8 cellular contexts compared by ENCODE assay signal in genomic region chr7:87475359-87476178, GRCh38. TPM values are rescaled to one million over a fixed set of nuclear protein-coding genes. Genes with fewer than 3 reads are reported as not detected.
DNase-seq lines count a peak whose midpoint lies in the region; TF ChIP-seq lines count a peak whose summit lies in the region.

Gene ABCB4, minus strand, starts transcription at chr7:87475680. Its CDS starts 215 bp downstream, at chr7:87475465.

- no peaks in the 10 kb centered on the region for H3K79me2 ChIP-seq in SU-DHL-6 (ENCODE audit: insufficient read depth, low read length)

- H3K27me3 ChIP-seq in SU-DHL-6 (ENCODE audit: low read length) (no peaks in the 10 kb centered on the region), cardiac muscle cell (peaks cover 22% of the 10 kb centered on the region)

- H3K9me2 ChIP-seq in SU-DHL-6 (replicated peaks; ENCODE audit: insufficient read depth, low read length): no peaks in the 10 kb centered on the region

- peak; percentile 18 for DNase-seq in NCI-H2227 (lab: John Stamatoyannopoulos, UW; ENCODE audit: unreplicated experiment)
- DNase-seq in NCI-H2227 treated with DMSO at 0.1 percent for 48 hours (lab: John Stamatoyannopoulos, UW): no peak
- DNase-seq in HFF-Myc (ENCODE audit: extremely low read depth, low read depth): no peak
- peak; percentile 17 to 54 for DNase-seq in cardiac muscle cell (ENCODE audit: low read depth in 1 of 2, low spot score in 1 of 2)
- DNase-seq in retina: peak; percentile 78
- no peak for DNase-seq in GM19240 (ENCODE audit: insufficient read length, low spot score)
- DNase-seq in NCI-H774 (lab: John Stamatoyannopoulos, UW): no peak

- peaks cover 27% of the 10 kb centered on the region for H3K4me1 ChIP-seq in cardiac muscle cell (ENCODE audit: low read depth)

- no peaks in the 10 kb centered on the region for H4K20me1 ChIP-seq in SU-DHL-6 (ENCODE audit: low read depth, low read length)

- no peak for TF ChIP-seq CTCF in HFF-Myc (IDR thresholded peaks at IDR 0.05; ENCODE audit: low read depth, low read length, missing control alignments)
- no peak for TF ChIP-seq CTCF in SU-DHL-6 (IDR thresholded peaks at IDR 0.05; ENCODE audit: insufficient read depth, low read length, poor library complexity, severe bottlenecking)
- TF ChIP-seq CTCF in cardiac muscle cell (IDR thresholded peaks at IDR 0.05; ENCODE audit: low read depth, low read length): no peak

- H3K27ac ChIP-seq in SU-DHL-6 (ENCODE audit: low read depth, low read length) (no peak within 1 kb of the TSS), cardiac muscle cell (peak within 1 kb of the TSS; percentile 70)

- H2AFZ ChIP-seq in SU-DHL-6 (ENCODE audit: low read depth, low read length, severe bottlenecking): peak within 1 kb of the TSS; percentile 14

- H3K36me3 ChIP-seq in SU-DHL-6 (ENCODE audit: low read length): no peaks in the 10 kb centered on the region
- H3K36me3 ChIP-seq in cardiac muscle cell: no peaks in the 10 kb centered on the region

- peak within 1 kb of the TSS; percentile 23; the same call in 1 of the 2 replicates for H3K4me3 ChIP-seq in HFF-Myc (replicated peaks; ENCODE audit: low read depth, low read length)
- no peak within 1 kb of the TSS for H3K4me3 ChIP-seq in SU-DHL-6 (ENCODE audit: insufficient read depth, low read length, poor library complexity, severe bottlenecking)
- peak within 1 kb of the TSS; percentile 38 for H3K4me3 ChIP-seq in cardiac muscle cell

- H3F3A ChIP-seq in SU-DHL-6 (ENCODE audit: insufficient read depth): no peaks in the 10 kb centered on the region

- no peak within 1 kb of the TSS for H3K9ac ChIP-seq in SU-DHL-6 (ENCODE audit: low read length)

- peak within 1 kb of the TSS; percentile 3 for H3K4me2 ChIP-seq in SU-DHL-6 (ENCODE audit: low read depth, low read length, poor library complexity, severe bottlenecking)

- no peaks in the 10 kb centered on the region for H3K9me3 ChIP-seq in SU-DHL-6 (ENCODE audit: insufficient read depth, low read length)
- H3K9me3 ChIP-seq in cardiac muscle cell (ENCODE audit: low read depth): no peaks in the 10 kb centered on the region

RNA-seq across cellular contexts. Expression of gene ABCB4, which starts in this region (rescaled TPM):
- 1.0 and 2.8 TPM in 2 replicates for total RNA-seq in cardiac muscle cell
- 1.4 and 1.8 TPM in 2 replicates for polyA plus RNA-seq in cardiac muscle cell

Comparison
In these comparisons a context has a peak if more than half of its experiments do, and no peak if none do; other contexts are left out.
1. DNase-seq: peak in NCI-H2227 (single experiment), cardiac muscle cell (2 of 2) and retina (single experiment); none in NCI-H2227 treated with DMSO at 0.1 percent for 48 hours (single experiment), HFF-Myc (single experiment), GM19240 (single experiment) and NCI-H774 (single experiment).